Comparison of ENCODE assay signal across 27 cellular contexts in genomic region chr12:101706403-101706802, GRCh38. TPM values are rescaled to one million over a fixed set of nuclear protein-coding genes. Genes with fewer than 3 reads are reported as not detected.
"Had no signal": no experiment of that assay in that cellular context is flagged by ENCODE, and none has a peak within 500 bp of the region (broad histone marks: within the 10 kb centered on the region; RNA-seq: fewer than 3 reads in every experiment).

No MANE protein-coding gene starts in this region.

- FAIRE-seq: colon had no signal

- ATAC-seq: activated T-cell treated with anti-CD3 and anti-CD28 coated beads, Interleukin-2, amount 50 U/mL, for 72 hours; body of pancreas; effector memory CD8-positive, alpha-beta T cell; foreskin keratinocyte; gastrocnemius medialis had no signal

- H3K4me3 ChIP-seq: body of pancreas, esophagus muscularis mucosa, gastrocnemius medialis, heart left ventricle had no signal

- DNase-seq: activated CD4-positive, alpha-beta memory T cell treated with anti-CD3 and anti-CD28 coated beads, Interleukin-2, amount 10 ng/mL, durations not matched to agents 7 days and 5 days; activated CD4-positive, alpha-beta T cell treated with anti-CD3 and anti-CD28 coated beads for 1 hour; activated CD4-positive, alpha-beta T cell treated with anti-CD3 and anti-CD28 coated beads for 4 hours; activated CD4-positive, alpha-beta T cell treated with anti-CD3 and anti-CD28 coated beads, Interleukin-2, amount 10 ng/mL, durations not matched to agents 7 days and 5 days; activated CD4-positive, alpha-beta T cell treated with anti-CD3 and anti-CD28 coated beads, Interleukin-2, amount 50 U/mL, for 4 hours; activated CD8-positive, alpha-beta memory T cell treated with anti-CD3 and anti-CD28 coated beads, Interleukin-2, amount 50 U/mL, for 48 hours; activated gamma-delta T cell; activated naive CD4-positive, alpha-beta T cell; activated naive CD4-positive, alpha-beta T cell treated with anti-CD3 and anti-CD28 coated beads, Interleukin-2, amount 50 U/mL, for 16 hours; activated T-cell treated with anti-CD3 and anti-CD28 coated beads for 4 hours; activated T-cell treated with anti-CD3 and anti-CD28 coated beads, Interleukin-2, amount 50 U/mL, for 24 hours; activated T-cell treated with anti-CD3 and anti-CD28 coated beads, Interleukin-2, amount 50 U/mL, for 72 hours; amygdala; aorta; body of pancreas; cortex of kidney; dermis blood vessel endothelial cell; effector CD4-positive, alpha-beta T cell; effector memory CD8-positive, alpha-beta T cell; foreskin keratinocyte; glutamatergic neuron; heart left ventricle; T-helper 2 cell had no signal

- H3K27me3 ChIP-seq: body of pancreas, esophagus muscularis mucosa, foreskin keratinocyte, gastrocnemius medialis, heart left ventricle had no signal

- H3K9me3 Mint-ChIP-seq: activated CD4-positive, alpha-beta memory T cell treated with anti-CD3 and anti-CD28 coated beads, Interleukin-2, amount 10 ng/mL, durations not matched to agents 7 days and 5 days; activated CD4-positive, alpha-beta T cell treated with anti-CD3 and anti-CD28 coated beads, Interleukin-2, amount 10 ng/mL, durations not matched to agents 7 days and 5 days; activated T-cell treated with anti-CD3 and anti-CD28 coated beads, Interleukin-2, amount 50 U/mL, for 24 hours; activated T-cell treated with anti-CD3 and anti-CD28 coated beads, Interleukin-2, amount 50 U/mL, for 72 hours; effector memory CD8-positive, alpha-beta T cell had no signal

- H3K36me3 ChIP-seq: esophagus muscularis mucosa, gastrocnemius medialis, heart left ventricle had no signal

- H3K4me1 ChIP-seq: foreskin keratinocyte had no signal

- H3K27me3 Mint-ChIP-seq: activated CD4-positive, alpha-beta memory T cell treated with anti-CD3 and anti-CD28 coated beads, Interleukin-2, amount 10 ng/mL, durations not matched to agents 7 days and 5 days; activated CD4-positive, alpha-beta T cell treated with anti-CD3 and anti-CD28 coated beads, Interleukin-2, amount 10 ng/mL, durations not matched to agents 7 days and 5 days; activated naive CD8-positive, alpha-beta T cell; activated T-cell treated with anti-CD3 and anti-CD28 coated beads, Interleukin-2, amount 50 U/mL, for 24 hours; effector memory CD8-positive, alpha-beta T cell had no signal

- H3K4me3 Mint-ChIP-seq: activated CD4-positive, alpha-beta memory T cell treated with anti-CD3 and anti-CD28 coated beads, Interleukin-2, amount 10 ng/mL, durations not matched to agents 7 days and 5 days; activated CD4-positive, alpha-beta T cell treated with anti-CD3 and anti-CD28 coated beads, Interleukin-2, amount 10 ng/mL, durations not matched to agents 7 days and 5 days; activated naive CD8-positive, alpha-beta T cell; activated T-cell treated with anti-CD3 and anti-CD28 coated beads, Interleukin-2, amount 50 U/mL, for 24 hours; activated T-cell treated with anti-CD3 and anti-CD28 coated beads, Interleukin-2, amount 50 U/mL, for 72 hours; effector memory CD8-positive, alpha-beta T cell had no signal

- H3K27ac ChIP-seq: body of pancreas, esophagus muscularis mucosa, foreskin keratinocyte, gastrocnemius medialis had no signal

- H3K36me3 Mint-ChIP-seq: activated naive CD8-positive, alpha-beta T cell had no signal

- H3K9me3 ChIP-seq: body of pancreas, esophagus muscularis mucosa, gastrocnemius medialis, heart left ventricle had no signal

- H3K27ac Mint-ChIP-seq: activated CD4-positive, alpha-beta memory T cell treated with anti-CD3 and anti-CD28 coated beads, Interleukin-2, amount 10 ng/mL, durations not matched to agents 7 days and 5 days; activated CD4-positive, alpha-beta T cell treated with anti-CD3 and anti-CD28 coated beads, Interleukin-2, amount 10 ng/mL, durations not matched to agents 7 days and 5 days; activated naive CD8-positive, alpha-beta T cell; activated T-cell treated with anti-CD3 and anti-CD28 coated beads, Interleukin-2, amount 50 U/mL, for 72 hours; effector memory CD8-positive, alpha-beta T cell had no signal

RNA-seq across cellular contexts. Expression of gene SYCP3, which starts 32.9 kb away (rescaled TPM):
- total RNA-seq: dermis blood vessel endothelial cell, esophagus muscularis mucosa, heart left ventricle had no signal
